ENCODE assay signal across 8 cellular contexts in the genomic region with DNA sequence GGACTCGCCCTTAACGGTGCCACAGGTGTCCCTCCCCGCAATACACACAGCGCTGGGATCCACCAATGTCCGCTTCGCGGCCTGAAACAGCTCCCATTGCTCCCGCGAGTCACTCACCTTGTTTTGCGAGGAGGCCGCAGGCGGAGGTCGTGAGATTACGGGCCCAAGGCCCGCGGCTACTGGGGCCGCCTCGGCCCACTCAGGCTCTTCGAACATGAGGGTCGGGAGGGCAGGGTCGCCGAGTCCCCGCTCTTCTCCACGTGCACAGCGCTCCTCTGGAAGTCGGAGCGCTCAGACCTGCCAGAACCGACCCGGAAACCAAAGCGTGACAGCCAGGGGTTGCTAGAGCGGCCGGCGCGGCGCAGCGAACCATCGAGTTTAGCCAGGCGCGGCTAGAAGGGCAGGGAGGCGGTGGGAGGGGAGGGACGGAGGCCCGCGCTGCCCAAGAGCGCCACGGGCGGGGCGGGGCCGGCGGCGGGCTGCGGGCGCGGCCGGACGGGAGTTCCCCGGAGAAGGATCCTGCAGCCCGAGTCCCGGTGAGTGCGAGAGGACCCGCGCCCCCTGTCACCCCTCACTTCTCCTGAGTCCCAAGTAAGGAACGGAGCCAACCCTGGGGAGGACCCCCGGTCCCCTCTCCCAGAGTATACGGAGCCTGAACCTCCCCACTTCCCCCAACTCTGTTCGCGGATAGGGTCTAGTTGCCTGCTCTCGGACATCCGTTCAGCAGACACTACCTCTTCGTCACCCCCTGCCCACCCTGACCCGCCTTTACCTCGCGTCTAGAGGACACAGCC. TPM values are rescaled to one million over a fixed set of nuclear protein-coding genes. Genes with fewer than 3 reads are reported as not detected.
DNase-seq lines count a peak whose midpoint lies in the region; ATAC-seq and TF ChIP-seq lines count a peak whose summit lies in the region.

TSS of gene ILK (plus strand) at position 488 of the 794 bp plus-strand sequence. CDS start 498 bp downstream, outside the sequence.
TSS of gene RRP8 (minus strand) at position 330 of the 794 bp plus-strand sequence. CDS start at position 216, 114 bp downstream.

- DNase-seq in GM06990 (ENCODE audit: extremely low read depth, insufficient read length) (peak; percentile 91), HEK293T (ENCODE audit: extremely low spot score) (peak; percentile 91), MV-4-11 (lab: John Stamatoyannopoulos, UW) (peak; percentile 76), SK-N-MC (ENCODE audit: low read depth, low spot score) (no peak), globus pallidus (ENCODE audit: low spot score) (peak; percentile 89), omental fat pad (ENCODE audit: low spot score) (peak; percentile 59)
- peak; percentile 92 for DNase-seq in activated naive CD4-positive, alpha-beta T cell treated with anti-CD3 and anti-CD28 coated beads, Interleukin-2, amount 10 ng/mL, durations not matched to agents 7 days and 5 days

- H3K27me3 Mint-ChIP-seq in activated naive CD4-positive, alpha-beta T cell treated with anti-CD3 and anti-CD28 coated beads, Interleukin-2, amount 10 ng/mL, durations not matched to agents 7 days and 5 days, result no peaks in the 10 kb centered on the region

- peaks cover 40% of the 10 kb centered on the region for H3K36me3 Mint-ChIP-seq in activated naive CD4-positive, alpha-beta T cell treated with anti-CD3 and anti-CD28 coated beads, Interleukin-2, amount 10 ng/mL, durations not matched to agents 7 days and 5 days

- H3K27me3 ChIP-seq in GM06990 (replicated peaks; ENCODE audit: control insufficient read depth, insufficient read depth, low read length), result no peaks in the 10 kb centered on the region

- peaks cover 26% of the 10 kb centered on the region for H3K36me3 ChIP-seq in GM06990 (ENCODE audit: control insufficient read depth, insufficient read depth, low read length)
- peaks cover 40% of the 10 kb centered on the region for H3K36me3 ChIP-seq in SK-N-MC (ENCODE audit: insufficient read depth, low read length)

- H3K27ac Mint-ChIP-seq in activated naive CD4-positive, alpha-beta T cell treated with anti-CD3 and anti-CD28 coated beads, Interleukin-2, amount 10 ng/mL, durations not matched to agents 7 days and 5 days, result no peak within 1 kb of the TSS

- CTCF ChIA-PET in HEK293T (lab: Yijun Ruan, JAX), result no interaction called here
- CTCF ChIA-PET in activated naive CD4-positive, alpha-beta T cell treated with anti-CD3 and anti-CD28 coated beads, Interleukin-2, amount 10 ng/mL, durations not matched to agents 7 days and 5 days (lab: Charles Lee), result interaction anchor here (0.9 to 7.2 kb wide), 14 partner anchors 10 to 224 kb away, joined by 3 to 66 read pairs (median 6); partner anchors contain the start of genes MRPL17, TAF10 and TPP1

- no peaks in the 10 kb centered on the region for H3K4me1 Mint-ChIP-seq in activated naive CD4-positive, alpha-beta T cell treated with anti-CD3 and anti-CD28 coated beads, Interleukin-2, amount 10 ng/mL, durations not matched to agents 7 days and 5 days

- H3K27ac ChIP-seq in SK-N-MC, result peak within 1 kb of the TSS; percentile 27
- peak within 1 kb of the TSS; percentile 85 for H3K27ac ChIP-seq in temporal lobe (ENCODE audit: low read depth, low read length)

- no peak within 1 kb of the TSS for H3K4me3 Mint-ChIP-seq in activated naive CD4-positive, alpha-beta T cell treated with anti-CD3 and anti-CD28 coated beads, Interleukin-2, amount 10 ng/mL, durations not matched to agents 7 days and 5 days

- H3K9me3 Mint-ChIP-seq in activated naive CD4-positive, alpha-beta T cell treated with anti-CD3 and anti-CD28 coated beads, Interleukin-2, amount 10 ng/mL, durations not matched to agents 7 days and 5 days, result no peaks in the 10 kb centered on the region

- TF ChIP-seq CTCF in GM06990 (IDR thresholded peaks at IDR 0.05; ENCODE audit: insufficient read depth, low read length, poor library complexity, severe bottlenecking), result peak; percentile 19
- TF ChIP-seq CTCF in omental fat pad (IDR thresholded peaks at IDR 0.05), result no peak

- POLR2A ChIA-PET in HEK293T (lab: Yijun Ruan, JAX), result interaction anchor here (0.6 to 3.2 kb wide), 14 partner anchors 8 to 122 kb away, joined by 3 to 18 read pairs (median 5); partner anchors contain the start of genes ARFIP2, MRPL17, TAF10 and TIMM10B

- peak; percentile 92 for ATAC-seq in omental fat pad (ENCODE audit: low FRiP score)

- H3K9ac ChIP-seq in SK-N-MC (ENCODE audit: insufficient read length), result peak within 1 kb of the TSS; percentile 94

- H3K4me3 ChIP-seq in GM06990 (replicated peaks; ENCODE audit: low read depth, low read length) (peak within 1 kb of the TSS; percentile 94), SK-N-MC (peak within 1 kb of the TSS; percentile 98)

- H3K9me3 ChIP-seq in SK-N-MC (ENCODE audit: low read depth, low read length), result no peaks in the 10 kb centered on the region

TF ChIP-seq in HEK293T, 16 proteins besides CTCF, POLR2A, EP300 and RAD21:
- TF ChIP-seq NFRKB (IDR thresholded peaks at IDR 0.05), result no peak
- peak; percentile 58 for TF ChIP-seq ARNT (IDR thresholded peaks at IDR 0.05)
- no peak for TF ChIP-seq FOXA1 (IDR thresholded peaks at IDR 0.05)
- 0 out of 2 replicates have a peak, but pooled peaks have one; percentile 26 for TF ChIP-seq ELF4 (IDR thresholded peaks at IDR 0.05)
- TF ChIP-seq L3MBTL2 (conservative IDR thresholded peaks at IDR 0.05), result peak; percentile 85
TF ChIP-seq in HEK293T: peak in this region for 3.

RNA-seq across cellular contexts. Expression of gene ILK, which starts in this region (rescaled TPM):
- total RNA-seq in omental fat pad (100 to 1,000 TPM in 3 of 4 donors, 10 to 100 TPM in 1; 92.1 to 189 (median 118) TPM), temporal lobe (42.5 TPM)

RNA-seq across cellular contexts. Expression of gene RRP8, which starts in this region (rescaled TPM):
- total RNA-seq in omental fat pad (10 to 100 TPM; 16.9 to 30.4 (median 19.3) TPM), temporal lobe (9.8 TPM)
